In the genomic region with DNA sequence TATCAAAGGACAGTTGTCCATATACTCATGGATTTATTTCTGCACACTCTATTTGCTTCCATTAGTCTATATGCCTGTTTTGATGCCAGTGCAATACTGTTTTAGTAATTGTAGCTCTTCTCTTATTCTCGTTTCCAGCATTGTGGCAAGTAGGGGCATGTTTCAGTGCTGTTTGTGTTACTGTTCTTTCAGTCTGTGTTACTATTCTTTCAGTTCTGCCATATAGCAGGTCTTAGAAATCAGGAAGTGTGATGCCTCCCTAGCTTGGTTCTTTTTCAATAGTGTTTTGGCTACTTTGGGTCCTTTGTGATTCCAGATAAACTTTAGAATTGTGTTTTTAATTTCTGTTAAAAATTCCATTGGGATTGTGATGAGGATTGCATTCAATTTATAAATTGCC, we compare ENCODE assay signal across 30 cellular contexts.
"Had no signal": no experiment of that assay in that cellular context is flagged by ENCODE, and none has a peak within 500 bp of the region (broad histone marks: within the 10 kb centered on the region; RNA-seq: fewer than 3 reads in every experiment).

No MANE protein-coding gene starts in this region.

- H3K9me3 ChIP-seq: ovary, psoas muscle, right lobe of liver, testis, upper lobe of right lung, uterus had no signal

- H3K27ac ChIP-seq: ovary, parathyroid adenoma, psoas muscle, right lobe of liver, sigmoid colon, suprapubic skin, testis, tibial artery, transverse colon, upper lobe of right lung, uterus had no signal

- H3K79me2 ChIP-seq: parathyroid adenoma had no signal

- H2AFZ ChIP-seq: parathyroid adenoma had no signal

- H3K9ac ChIP-seq: parathyroid adenoma had no signal

- H3K4me1 ChIP-seq: parathyroid adenoma, psoas muscle, right lobe of liver, sigmoid colon, suprapubic skin, testis, tibial artery, transverse colon, upper lobe of right lung, uterus had no signal

- FAIRE-seq: small intestine had no signal

- ATAC-seq: naive thymus-derived CD8-positive, alpha-beta T cell; natural killer cell treated with Interleukin-12 subunit alpha and Interleukin-12 subunit beta and Interleukin-15 and Interleukin-18, amount 100 ng/mL, for 72 hours; psoas muscle; right cardiac atrium; right lobe of liver; stimulated activated memory B cell treated with anti-CD40 and anti-IgM and Interleukin-4, amounts not matched to agents 10 μg/mL and 1 μg/mL and 100 μg/mL, for 72 hours; stimulated activated naive CD8-positive, alpha-beta T cell treated with anti-CD3 and anti-CD28 coated beads, Interleukin-15, amount 100 ng/mL, for 72 hours; stimulated activated naive CD8-positive, alpha-beta T cell treated with anti-CD3 and anti-CD28 coated beads, Interleukin-15, Interleukin-2, amounts not matched to agents 100 U/mL and 50 U/mL, for 24 hours; upper lobe of right lung had no signal

- H3K4me3 Mint-ChIP-seq: naive thymus-derived CD8-positive, alpha-beta T cell; natural killer cell treated with Interleukin-12 subunit alpha and Interleukin-12 subunit beta and Interleukin-15 and Interleukin-18, amount 100 ng/mL, for 72 hours; nephron progenitor cell; neural crest cell; stimulated activated memory B cell treated with anti-CD40 and anti-IgM and Interleukin-4, amounts not matched to agents 10 μg/mL and 1 μg/mL and 100 μg/mL, for 72 hours; stimulated activated naive CD8-positive, alpha-beta T cell treated with anti-CD3 and anti-CD28 coated beads, Interleukin-15, amount 100 ng/mL, for 72 hours; type B pancreatic cell had no signal

- H3K27me3 Mint-ChIP-seq: naive thymus-derived CD8-positive, alpha-beta T cell; natural killer cell treated with Interleukin-12 subunit alpha and Interleukin-12 subunit beta and Interleukin-15 and Interleukin-18, amount 100 ng/mL, for 72 hours; progenitor cell of endocrine pancreas; stimulated activated memory B cell treated with anti-CD40 and anti-IgM and Interleukin-4, amounts not matched to agents 10 μg/mL and 1 μg/mL and 100 μg/mL, for 72 hours; stimulated activated naive CD8-positive, alpha-beta T cell treated with anti-CD3 and anti-CD28 coated beads, Interleukin-15, amount 100 ng/mL, for 72 hours; type B pancreatic cell had no signal

- H3K27ac Mint-ChIP-seq: naive thymus-derived CD8-positive, alpha-beta T cell; natural killer cell treated with Interleukin-12 subunit alpha and Interleukin-12 subunit beta and Interleukin-15 and Interleukin-18, amount 100 ng/mL, for 72 hours; nephron progenitor cell; progenitor cell of endocrine pancreas; stimulated activated memory B cell treated with anti-CD40 and anti-IgM and Interleukin-4, amounts not matched to agents 10 μg/mL and 1 μg/mL and 100 μg/mL, for 72 hours; stimulated activated naive CD8-positive, alpha-beta T cell treated with anti-CD3 and anti-CD28 coated beads, Interleukin-15, amount 100 ng/mL, for 72 hours; type B pancreatic cell had no signal

- H3K4me3 ChIP-seq: ovary, psoas muscle, right lobe of liver, sigmoid colon, suprapubic skin, testis, tibial artery, transverse colon, upper lobe of right lung, uterus had no signal

- H3K36me3 Mint-ChIP-seq: stimulated activated memory B cell treated with anti-CD40 and anti-IgM and Interleukin-4, amounts not matched to agents 10 μg/mL and 1 μg/mL and 100 μg/mL, for 72 hours; type B pancreatic cell had no signal

- H3K36me3 ChIP-seq: ovary, right lobe of liver, sigmoid colon, suprapubic skin, tibial artery, transverse colon, upper lobe of right lung, uterus had no signal

- H3K4me1 Mint-ChIP-seq: naive thymus-derived CD8-positive, alpha-beta T cell; nephron progenitor cell; neural crest cell; stimulated activated memory B cell treated with anti-CD40 and anti-IgM and Interleukin-4, amounts not matched to agents 10 μg/mL and 1 μg/mL and 100 μg/mL, for 72 hours; stimulated activated naive CD8-positive, alpha-beta T cell treated with anti-CD3 and anti-CD28 coated beads, Interleukin-15, amount 100 ng/mL, for 72 hours had no signal

- H3K27me3 ChIP-seq: ovary, right lobe of liver, sigmoid colon, suprapubic skin, testis, tibial artery, transverse colon, upper lobe of right lung, uterus had no signal

- DNase-seq: naive thymus-derived CD8-positive, alpha-beta T cell; nephron progenitor cell; occipital lobe; ovary; posterior cingulate gyrus; psoas muscle; right cardiac atrium; right lobe of liver; sigmoid colon; small intestine; stimulated activated CD4-positive, alpha-beta T cell treated with anti-CD3 and anti-CD28 coated beads, Interleukin-15, amount 100 ng/mL, for 24 hours; stimulated activated CD4-positive, alpha-beta T cell treated with anti-CD3 and anti-CD28 coated beads, Interleukin-2, amount 100 ng/mL, for 24 hours; stimulated activated CD4-positive, alpha-beta T cell treated with anti-CD3 and anti-CD28 coated beads, Interleukin-2, amount 100 ng/mL, for 48 hours; stimulated activated CD4-positive, alpha-beta T cell treated with anti-CD3 and anti-CD28 coated beads, Interleukin-4, amount 100 ng/mL, for 24 hours; stimulated activated naive CD4-positive, alpha-beta T cell; stimulated activated naive CD8-positive, alpha-beta T cell treated with anti-CD3 and anti-CD28 coated beads, Interleukin-15, amount 100 ng/mL, for 72 hours; stimulated activated naive CD8-positive, alpha-beta T cell treated with anti-CD3 and anti-CD28 coated beads, Interleukin-15, Interleukin-2, amounts not matched to agents 100 U/mL and 50 U/mL, for 24 hours; substantia nigra; testis; tibial artery; transverse colon; upper lobe of right lung; uterus had no signal

- H3K9me3 Mint-ChIP-seq: nephron progenitor cell, type B pancreatic cell had no signal
